In genomic region chr6:29627762-29628418, GRCh38 we compare ENCODE assay signal across 8 cellular contexts. TPM values are rescaled to one million over a fixed set of nuclear protein-coding genes. Genes with fewer than 3 reads are reported as not detected.
DNase-seq lines count a peak whose midpoint lies in the region; ATAC-seq and TF ChIP-seq lines count a peak whose summit lies in the region.

No MANE protein-coding gene starts in this region.

- H3K4me3 Mint-ChIP-seq in T-helper 17 cell = peak overlapping the region; percentile 98

- no peak for TF ChIP-seq CTCF in BJ (IDR thresholded peaks at IDR 0.05; ENCODE audit: insufficient read depth, low read depth, low read length)
- no peak for TF ChIP-seq CTCF in ascending aorta (IDR thresholded peaks at IDR 0.05)

- peak overlapping the region; percentile 84 for H3K4me3 ChIP-seq in BJ (ENCODE audit: low read depth, low read length)
- H3K4me3 ChIP-seq in HUES6 (ENCODE audit: low read depth, low read length) = peak overlapping the region; percentile 71
- H3K4me3 ChIP-seq in ascending aorta = peak overlapping the region; percentile 72 to 85
- peak overlapping the region; percentile 54 to 71 for H3K4me3 ChIP-seq in aorta (ENCODE audit: low read length in 2 of 2)

- H3K27me3 ChIP-seq in BJ (ENCODE audit: control insufficient read depth, insufficient read depth, low read length) = no peaks in the 10 kb centered on the region; the same call in 1 of the 2 replicates
- H3K27me3 ChIP-seq in HUES6 (ENCODE audit: control insufficient read depth, insufficient read depth, low read length) = no peaks in the 10 kb centered on the region
- H3K27me3 ChIP-seq in ascending aorta = no peaks in the 10 kb centered on the region
- no peaks in the 10 kb centered on the region for H3K27me3 ChIP-seq in aorta (ENCODE audit: control insufficient read depth in 1 of 2, insufficient read depth in 2 of 2, low read length in 1 of 2)

- peaks cover 65% of the 10 kb centered on the region for H3K4me1 Mint-ChIP-seq in T-helper 17 cell

- no peak for DNase-seq in BJ (ENCODE audit: low read depth)
- peak in 2 of 3 donors; percentile 68 to 72 for DNase-seq in T-helper 17 cell
- peak in 1 of 2 donors; percentile 86 for DNase-seq in ascending aorta (ENCODE audit: low spot score in 2 of 2)
- DNase-seq in left ventricle myocardium superior = peak; percentile 84
- DNase-seq in pons (ENCODE audit: low spot score) = peak; percentile 34
- DNase-seq in aorta = peak; percentile 87 to 94

- H3K9me3 ChIP-seq in HUES6 (ENCODE audit: control insufficient read depth, insufficient read depth, low read depth, low read length) (no peaks in the 10 kb centered on the region), T-helper 17 cell (ENCODE audit: control insufficient read depth, low read length, poor library complexity, severe bottlenecking) (no peaks in the 10 kb centered on the region), ascending aorta (no peaks in the 10 kb centered on the region), aorta (ENCODE audit: control insufficient read depth, low read length) (no peaks in the 10 kb centered on the region)

- H3K27ac ChIP-seq in HUES6 (ENCODE audit: low read depth, low read length) (peak overlapping the region; percentile 84; the same call in 1 of the 2 replicates), ascending aorta (peak overlapping the region; percentile 72 to 85), aorta (ENCODE audit: low read depth in 1 of 2, low read length in 2 of 2) (peak overlapping the region in 1 of 2 donors; percentile 7)

- POLR2A ChIA-PET in BJ (lab: Charles Lee) = interaction anchor here (0.6 kb wide), 1 partner anchor 16 kb away, joined by 3 read pairs; no protein-coding TSS in a partner anchor

- ATAC-seq in T-helper 17 cell (peak; percentile 11), left ventricle myocardium superior (peak; percentile 60), aorta (ENCODE audit: low FRiP score) (peak; percentile 83), GM21619 (IDR thresholded peaks at IDR 0.05; ENCODE audit: unreplicated experiment) (no peak)

- H3K9ac ChIP-seq in HUES6 (ENCODE audit: low read length) = peak overlapping the region; percentile 79

- WGBS in aorta, 2 donors = 0 to 2% methylated on average over 18 to 51 of the region's 51 CpGs

- peak overlapping the region; percentile 86 for H3K27ac Mint-ChIP-seq in T-helper 17 cell

- intact Hi-C loops in ascending aorta (cut with DNase I) (loop anchor here (1.0 to 10.0 kb wide), 2 partner anchors 124 to 697 kb away; partner anchors contain the start of gene TRIM39), left ventricle myocardium superior (cut with micrococcal nuclease) (no loop called here), aorta (cut with DNase I) (no loop called here)

- CTCF ChIA-PET in BJ (lab: Yijun Ruan, JAX) = interaction anchor here (1.0 to 2.0 kb wide), 4 partner anchors 8 to 23 kb away, joined by 3 to 6 read pairs (median 4); no protein-coding TSS in a partner anchor

- H3K36me3 Mint-ChIP-seq in T-helper 17 cell (ENCODE audit: low read depth) = peaks cover 13% of the 10 kb centered on the region

- H3K36me3 ChIP-seq in BJ (ENCODE audit: control insufficient read depth, insufficient read depth, low read length) = peaks cover 5% of the 10 kb centered on the region
- H3K36me3 ChIP-seq in HUES6 (ENCODE audit: control insufficient read depth, insufficient read depth, low read length) = peaks cover 13% of the 10 kb centered on the region
- H3K36me3 ChIP-seq in ascending aorta = peaks cover 0 to 8% of the 10 kb centered on the region in 2 donors
- no peaks in the 10 kb centered on the region for H3K36me3 ChIP-seq in aorta (ENCODE audit: control insufficient read depth in 1 of 2, insufficient read depth in 2 of 2, low read length in 1 of 2)

- H3K4me1 ChIP-seq in HUES6 (ENCODE audit: control insufficient read depth, insufficient read depth, low read length) (peaks cover 67% of the 10 kb centered on the region), ascending aorta (peaks cover 11 to 25% of the 10 kb centered on the region in 2 donors), aorta (ENCODE audit: control insufficient read depth in 1 of 2, insufficient read depth in 2 of 2, low read length in 2 of 2) (no peaks in the 10 kb centered on the region)

- H3K27me3 Mint-ChIP-seq in T-helper 17 cell = no peaks in the 10 kb centered on the region

RNA-seq across cellular contexts. Expression of gene GABBR1, which starts 5.1 kb away (rescaled TPM):
- polyA plus RNA-seq in BJ (2011; rRNA removed) = 14.5 and 16.3 TPM in 2 replicates
- polyA minus RNA-seq in BJ (2011; rRNA and poly(A)+ RNA removed) = 15.4 and 18.7 TPM in 2 replicates
- total RNA-seq in T-helper 17 cell = 100 to 1,000 TPM; 101 to 139 TPM
- 166 TPM for total RNA-seq in ascending aorta
- total RNA-seq in left ventricle myocardium superior = 22.6 TPM
- total RNA-seq in aorta = 100 to 1,000 TPM in 1 of 2 donors, 10 to 100 TPM in 1; 91.6 to 126 TPM
- 100 to 1,000 TPM in 1 of 2 donors, 10 to 100 TPM in 1; 13.6 to 103 TPM for polyA plus RNA-seq in aorta

RNA-seq across cellular contexts. Expression of gene MOG, which starts 29.0 kb away (rescaled TPM):
- polyA plus RNA-seq in BJ (2011; rRNA removed) = not detected in 2 replicates
- not detected in 2 replicates for polyA minus RNA-seq in BJ (2011; rRNA and poly(A)+ RNA removed)
- total RNA-seq in T-helper 17 cell = not detected
- not detected for total RNA-seq in ascending aorta
- total RNA-seq in left ventricle myocardium superior = 5.4 TPM
- not detected for total RNA-seq in aorta
- polyA plus RNA-seq in aorta = 1 to 10 TPM in 1 of 2 donors, not detected in 1; 1.5 TPM

RNA-seq across cellular contexts. Expression of gene OR2H2, which starts 43.0 kb away (rescaled TPM):
- polyA plus RNA-seq in BJ (2011; rRNA removed) = not detected in 2 replicates
- polyA minus RNA-seq in BJ (2011; rRNA and poly(A)+ RNA removed) = not detected in 2 replicates
- not detected for total RNA-seq in T-helper 17 cell
- not detected for total RNA-seq in ascending aorta
- not detected for total RNA-seq in left ventricle myocardium superior
- not detected for total RNA-seq in aorta
- not detected for polyA plus RNA-seq in aorta

RNA-seq across cellular contexts. Expression of gene ZFP57, which starts 53.1 kb away (rescaled TPM):
- 0.27 and 0.32 TPM in 2 replicates for polyA plus RNA-seq in BJ (2011; rRNA removed)
- polyA minus RNA-seq in BJ (2011; rRNA and poly(A)+ RNA removed) = 0.47 TPM in 1 of 2 replicates, not detected in the other
- total RNA-seq in T-helper 17 cell = 1 to 10 TPM in 1 of 2 donors, not detected in 1; 3.1 TPM
- not detected for total RNA-seq in ascending aorta
- total RNA-seq in left ventricle myocardium superior = not detected
- total RNA-seq in aorta = under 1 TPM in 1 of 2 donors, not detected in 1; 0.49 TPM
- polyA plus RNA-seq in aorta = 1 to 10 TPM in 1 of 2 donors, not detected in 1; 7.1 TPM
